24 cellular contexts compared by ENCODE assay signal in the genomic region with DNA sequence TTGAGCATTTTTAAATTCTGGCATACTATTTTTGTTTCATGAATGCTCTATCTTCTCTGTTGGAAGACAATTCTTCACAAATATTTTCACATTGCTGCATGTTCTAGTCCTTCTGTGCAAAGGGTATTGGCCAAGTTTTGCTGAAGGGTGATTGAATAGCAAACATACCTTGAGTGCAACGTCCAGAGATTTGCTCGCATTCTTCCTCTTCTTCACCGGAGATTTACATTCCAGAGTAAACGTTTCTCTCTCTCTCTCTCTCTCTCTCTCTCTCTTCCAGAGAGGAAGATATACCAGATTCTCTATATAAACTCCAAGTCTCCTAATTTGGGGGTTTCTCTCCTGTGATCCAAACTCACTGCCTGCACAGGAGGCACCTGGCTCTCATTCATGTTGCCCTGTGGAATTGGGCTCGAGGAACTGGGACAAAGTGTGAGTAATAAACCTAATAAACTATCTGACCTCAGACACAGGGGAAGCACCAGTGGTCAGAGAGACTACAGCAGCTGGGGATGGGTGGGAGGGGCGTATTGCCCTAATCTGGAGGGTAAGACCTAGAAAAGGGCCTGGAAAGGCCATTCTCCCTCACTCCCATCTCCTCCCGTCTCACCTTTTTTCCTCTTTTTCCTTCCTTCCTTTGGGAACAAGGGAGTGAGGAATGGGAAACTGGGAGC. TPM values are rescaled to one million over a fixed set of nuclear protein-coding genes. Genes with fewer than 3 reads are reported as not detected.
DNase-seq lines count a peak whose midpoint lies in the region; ATAC-seq, FAIRE-seq and TF ChIP-seq lines count a peak whose summit lies in the region.
"Had no signal": no experiment of that assay in that cellular context is flagged by ENCODE, and none has a peak within 500 bp of the region (broad histone marks: within the 10 kb centered on the region; RNA-seq: fewer than 3 reads in every experiment).

No MANE protein-coding gene starts in this region.

- ATAC-seq in GM12878 = no peak
- no peak for ATAC-seq in Right ventricle myocardium superior (ENCODE audit: poor library complexity)
- ATAC-seq in SK-N-SH treated with all-trans-retinoic acid at 6 μM for 48 hours = no peak
- ATAC-seq: GM23338, HCT116 had no signal

- peak; percentile 13 for DNase-seq in activated CD4-positive, alpha-beta T cell treated with anti-CD3 and anti-CD28 coated beads, Interleukin-2, amount 10 ng/mL, durations not matched to agents 24 days and 14 days
- no peak for DNase-seq in activated CD4-positive, alpha-beta T cell treated with anti-CD3 and anti-CD28 coated beads, Interleukin-2, amount 50 U/mL, for 1 hour
- DNase-seq in GM12878 (ENCODE audit: low read depth, low spot score) = no peak
- peak; percentile 44 for DNase-seq in kidney glomerular epithelial cell (lab: John Stamatoyannopoulos, UW)
- DNase-seq in Right ventricle myocardium superior = no peak
- no peak for DNase-seq in NCI-H1694 treated with DMSO at 0.1 percent for 48 hours (lab: John Stamatoyannopoulos, UW)
- DNase-seq in NCI-H187 (lab: John Stamatoyannopoulos, UW) = no peak
- DNase-seq: BE2C; Calu3; CD4-positive, alpha-beta T cell; DMS53; KG1; NCI-H1092; NCI-H2107; NCI-H226; NCI-H526 treated with DMSO at 0.1 percent for 48 hours; SHP77 treated with DMSO at 0.1 percent for 48 hours had no signal

- no TSS peak for BruUV-seq in GM12878 (replicated peaks; lab: Mats Ljungman, UMichigan)

- H3K9me3 ChIP-seq in GM12878 (replicated peaks; ENCODE audit: control insufficient read depth, insufficient read depth, low read length) = no peaks in the 10 kb centered on the region
- H3K9me3 ChIP-seq: BE2C had no signal

- no peaks in the 10 kb centered on the region for H3K36me3 Mint-ChIP-seq in activated CD4-positive, alpha-beta T cell treated with anti-CD3 and anti-CD28 coated beads, Interleukin-2, amount 10 ng/mL, durations not matched to agents 24 days and 14 days (ENCODE audit: low read depth)

- H3K27me3 Mint-ChIP-seq in activated CD4-positive, alpha-beta T cell treated with anti-CD3 and anti-CD28 coated beads, Interleukin-2, amount 10 ng/mL, durations not matched to agents 24 days and 14 days = peaks cover 17% of the 10 kb centered on the region

- TF ChIP-seq CTCF in GM12878 (IDR thresholded peaks at IDR 0.05 in 2 of 3, conservative IDR thresholded peaks at IDR 0.05 in 1 of 3; ENCODE audit: control insufficient read depth in 2 of 3, extremely low read depth in 1 of 3, insufficient read depth in 1 of 3, low read depth in 3 of 3, low read length in 3 of 3) = no peak

- H3K9me3 Mint-ChIP-seq in activated CD4-positive, alpha-beta T cell treated with anti-CD3 and anti-CD28 coated beads, Interleukin-2, amount 10 ng/mL, durations not matched to agents 24 days and 14 days = no peaks in the 10 kb centered on the region
- H3K9me3 Mint-ChIP-seq: CD4-positive, alpha-beta T cell; GM23338 had no signal

- RAD21 ChIA-PET in GM12878 (lab: Charles Lee; ENCODE audit: unreplicated experiment) = no interaction called here

- no peak for FAIRE-seq in GM12878 (lab: Jason Lieb, UNC)
- FAIRE-seq: GM18507, RCC 7860 had no signal

- H3K4me2 ChIP-seq in GM12878 (ENCODE audit: control insufficient read depth, insufficient read depth) = no peak overlapping the region
- H3K4me2 ChIP-seq: GM23338 had no signal

- intact Hi-C loops in activated CD4-positive, alpha-beta T cell treated with anti-CD3 and anti-CD28 coated beads, Interleukin-2, amount 10 ng/mL, durations not matched to agents 24 days and 14 days (cut with micrococcal nuclease) = no loop called here
- intact Hi-C loops in GM12878 (cut with micrococcal nuclease; ENCODE audit: unreplicated experiment) (no loop called here), Right ventricle myocardium superior (cut with DNase I) (no loop called here)

- in situ Hi-C loops in GM12878 (cut with MboI) = no loop called here

- no peaks in the 10 kb centered on the region for H4K20me1 ChIP-seq in GM12878 (ENCODE audit: control insufficient read depth, insufficient read depth)

- no peak for TF ChIP-seq RAD21 in GM12878 (IDR thresholded peaks at IDR 0.05; ENCODE audit: insufficient read depth, low read depth, low read length)

- no peak overlapping the region for H3K9ac ChIP-seq in GM12878 (ENCODE audit: control insufficient read depth, insufficient read depth, low read length)

- no peaks in the 10 kb centered on the region for H3K36me3 ChIP-seq in GM12878 (ENCODE audit: control insufficient read depth in 2 of 2, insufficient read depth in 2 of 2, low read length in 1 of 2)
- H3K36me3 ChIP-seq: BE2C had no signal

- H3K4me3 Mint-ChIP-seq in activated CD4-positive, alpha-beta T cell treated with anti-CD3 and anti-CD28 coated beads, Interleukin-2, amount 10 ng/mL, durations not matched to agents 24 days and 14 days = no peak overlapping the region
- H3K4me3 Mint-ChIP-seq: CD4-positive, alpha-beta T cell; GM23338 had no signal

- H3K4me1 Mint-ChIP-seq in activated CD4-positive, alpha-beta T cell treated with anti-CD3 and anti-CD28 coated beads, Interleukin-2, amount 10 ng/mL, durations not matched to agents 24 days and 14 days = peaks cover 2% of the 10 kb centered on the region

- no peaks in the 10 kb centered on the region; a peak in 1 of 4 replicates for H3K27me3 ChIP-seq in GM12878 (replicated peaks in 1 of 2; ENCODE audit: control insufficient read depth in 2 of 2, insufficient read depth in 2 of 2, low read length in 1 of 2)

- H3K4me3 ChIP-seq in GM12878 = no peak overlapping the region
- H3K4me3 ChIP-seq: GM23338 had no signal

- H3K79me2 ChIP-seq in GM12878 (ENCODE audit: control insufficient read depth, insufficient read depth, low read length) = no peaks in the 10 kb centered on the region

- H3K4me1 ChIP-seq in GM12878 (ENCODE audit: control insufficient read depth, insufficient read depth, low read length) = no peaks in the 10 kb centered on the region
- H3K4me1 ChIP-seq: BE2C had no signal

- no peak overlapping the region for H3K27ac Mint-ChIP-seq in activated CD4-positive, alpha-beta T cell treated with anti-CD3 and anti-CD28 coated beads, Interleukin-2, amount 10 ng/mL, durations not matched to agents 24 days and 14 days
- H3K27ac Mint-ChIP-seq: CD4-positive, alpha-beta T cell; GM23338 had no signal

- SMC1A ChIA-PET in GM12878 (lab: Charles Lee; ENCODE audit: uncharacterized antibody, unreplicated experiment) = no interaction called here

- no peak for TF ChIP-seq EP300 in GM12878 (IDR thresholded peaks at IDR 0.05; ENCODE audit: borderline replicate concordance in 1 of 2, control insufficient read depth in 1 of 2, low read depth in 2 of 2, low read length in 2 of 2)

- CTCF ChIA-PET in GM12878 (lab: Yijun Ruan, JAX) = no interaction called here

- TF ChIP-seq POLR2A in GM12878 (IDR thresholded peaks at IDR 0.05; ENCODE audit: low read depth, low read length) = no peak

- POLR2A ChIA-PET in GM12878 (lab: Charles Lee) = no interaction called here

- no peak overlapping the region for H2AFZ ChIP-seq in GM12878 (ENCODE audit: control insufficient read depth, low read depth, low read length)
- H2AFZ ChIP-seq: GM23338 had no signal

- H3K27ac ChIP-seq in GM12878 (ENCODE audit: control insufficient read depth, insufficient read depth) = no peak overlapping the region
- H3K27ac ChIP-seq: 22Rv1 had no signal

- 40% methylated on average over 7 of the region's 7 CpGs for WGBS in GM12878 (ENCODE audit: insufficient coverage, insufficient replicate concordance, low lambda C conversion rate, missing lambda C conversion rate)

RNA-seq across cellular contexts. Expression of a gene that starts 1.1 kb away (rescaled TPM):
- total RNA-seq in activated CD4-positive, alpha-beta T cell treated with anti-CD3 and anti-CD28 coated beads, Interleukin-2, amount 10 ng/mL, durations not matched to agents 24 days and 14 days = not detected in 2 replicates
- total RNA-seq in GM12878 (2013; cell fraction: nucleolus; rRNA removed) = not detected in 2 replicates
- total RNA-seq in GM12878 (2014; rRNA removed) (not detected in 2 replicates), GM12878 (2014; rRNA removed; fragmentation: Illumina TruSeq; extraction: Trizol) (not detected in 2 replicates), GM12878 (2021) (not detected in 2 replicates), Right ventricle myocardium superior (not detected)
- not detected for polyA plus RNA-seq in GM12878 (2011; ENCODE audit: low read depth)
- polyA plus RNA-seq in GM12878 (2011; rRNA removed) (not detected in 2 replicates), GM12878 (2014; fragmentation: Illumina TruSeq; extraction: Trizol) (not detected in 2 replicates), GM12878 (2014; fragmentation: Nextera tagmentation; extraction: Ambion mirVana) (not detected), GM12878 (2014; rRNA removed) (not detected in 2 replicates), GM12878 (2016; fragmentation: Nextera tagmentation; extraction: Ambion mirVana) (under 1 TPM in 1 of 2 experiments, not detected in 1; 0.21 TPM)
- not detected in 2 replicates for polyA plus RNA-seq in GM12878 (2011; cell fraction: cytosol; rRNA removed)
- polyA plus RNA-seq in GM12878 (2011; cell fraction: nucleus; rRNA removed) = not detected in 2 replicates
- polyA plus RNA-seq in GM12878 (2012) = not detected in 2 replicates
- polyA minus RNA-seq in GM12878 (2011; rRNA and poly(A)+ RNA removed) = not detected in 2 replicates
- polyA minus RNA-seq in GM12878 (2011; cell fraction: cytosol; rRNA and poly(A)+ RNA removed) = not detected in 2 replicates
- not detected in 2 replicates for polyA minus RNA-seq in GM12878 (2011; cell fraction: nucleus; rRNA and poly(A)+ RNA removed)
- total RNA-seq: Calu3; CD4-positive, alpha-beta T cell; GM23338; MCF 10A had no signal
- polyA plus RNA-seq: GM23338 had no signal

RNA-seq across cellular contexts. Expression of a gene that starts 7.6 kb away (rescaled TPM):
- total RNA-seq in activated CD4-positive, alpha-beta T cell treated with anti-CD3 and anti-CD28 coated beads, Interleukin-2, amount 10 ng/mL, durations not matched to agents 24 days and 14 days = not detected in 2 replicates
- total RNA-seq in GM12878 (2013; cell fraction: nucleolus; rRNA removed) = not detected in 2 replicates
- total RNA-seq in GM12878 (2014; rRNA removed) (not detected in 2 replicates), GM12878 (2014; rRNA removed; fragmentation: Illumina TruSeq; extraction: Trizol) (not detected in 2 replicates), GM12878 (2021) (not detected in 2 replicates), Right ventricle myocardium superior (0.35 TPM)
- polyA plus RNA-seq in GM12878 (2011; ENCODE audit: low read depth) = not detected
- polyA plus RNA-seq in GM12878 (2011; rRNA removed) (not detected in 2 replicates), GM12878 (2014; fragmentation: Illumina TruSeq; extraction: Trizol) (not detected in 2 replicates), GM12878 (2014; fragmentation: Nextera tagmentation; extraction: Ambion mirVana) (not detected), GM12878 (2014; rRNA removed) (not detected in 2 replicates), GM12878 (2016; fragmentation: Nextera tagmentation; extraction: Ambion mirVana) (not detected)
- polyA plus RNA-seq in GM12878 (2011; cell fraction: cytosol; rRNA removed) = not detected in 2 replicates
- not detected in 2 replicates for polyA plus RNA-seq in GM12878 (2011; cell fraction: nucleus; rRNA removed)
- polyA plus RNA-seq in GM12878 (2012) = not detected in 2 replicates
- polyA minus RNA-seq in GM12878 (2011; rRNA and poly(A)+ RNA removed) = not detected in 2 replicates
- not detected in 2 replicates for polyA minus RNA-seq in GM12878 (2011; cell fraction: cytosol; rRNA and poly(A)+ RNA removed)
- polyA minus RNA-seq in GM12878 (2011; cell fraction: nucleus; rRNA and poly(A)+ RNA removed) = not detected in 2 replicates
- total RNA-seq: Calu3; CD4-positive, alpha-beta T cell; GM23338 had no signal
- polyA plus RNA-seq: GM23338 had no signal

RNA-seq across cellular contexts. Expression of a gene that starts 45.7 kb away (rescaled TPM):
- total RNA-seq in activated CD4-positive, alpha-beta T cell treated with anti-CD3 and anti-CD28 coated beads, Interleukin-2, amount 10 ng/mL, durations not matched to agents 24 days and 14 days = 3.5 TPM in 2 replicates
- 21.1 and 21.6 TPM in 2 replicates for total RNA-seq in GM12878 (2013; cell fraction: nucleolus; rRNA removed)
- total RNA-seq in GM12878 (2014; rRNA removed) (9.1 and 11.0 TPM in 2 replicates), GM12878 (2014; rRNA removed; fragmentation: Illumina TruSeq; extraction: Trizol) (6.1 and 6.6 TPM in 2 replicates), GM12878 (2021) (6.8 and 8.2 TPM in 2 replicates), Right ventricle myocardium superior (not detected)
- 3.5 TPM for polyA plus RNA-seq in GM12878 (2011; ENCODE audit: low read depth)
- polyA plus RNA-seq in GM12878 (2011; rRNA removed) (1.2 and 1.7 TPM in 2 replicates), GM12878 (2014; fragmentation: Illumina TruSeq; extraction: Trizol) (5.9 and 9.0 TPM in 2 replicates), GM12878 (2014; fragmentation: Nextera tagmentation; extraction: Ambion mirVana) (under 1 TPM; 0.49 to 0.79 TPM), GM12878 (2014; rRNA removed) (7.0 and 7.2 TPM in 2 replicates), GM12878 (2016; fragmentation: Nextera tagmentation; extraction: Ambion mirVana) (1 to 10 TPM; 7.4 to 7.7 TPM)
- 1.9 and 2.3 TPM in 2 replicates for polyA plus RNA-seq in GM12878 (2011; cell fraction: cytosol; rRNA removed)
- polyA plus RNA-seq in GM12878 (2011; cell fraction: nucleus; rRNA removed) = 1.3 and 1.4 TPM in 2 replicates
- polyA plus RNA-seq in GM12878 (2012) = 5.2 and 14.1 TPM in 2 replicates
- polyA minus RNA-seq in GM12878 (2011; rRNA and poly(A)+ RNA removed) = 1.8 and 2.3 TPM in 2 replicates
- polyA minus RNA-seq in GM12878 (2011; cell fraction: cytosol; rRNA and poly(A)+ RNA removed) = 0.31 and 0.40 TPM in 2 replicates
- polyA minus RNA-seq in GM12878 (2011; cell fraction: nucleus; rRNA and poly(A)+ RNA removed) = 0.24 and 0.57 TPM in 2 replicates
- total RNA-seq: Calu3, MCF 10A had no signal
- polyA plus RNA-seq: GM23338 had no signal

Comparison
In these comparisons a context has a peak if more than half of its experiments do, and no peak if none do; other contexts are left out.
1. DNase-seq: peak in activated CD4-positive, alpha-beta T cell treated with anti-CD3 and anti-CD28 coated beads, Interleukin-2, amount 10 ng/mL, durations not matched to agents 24 days and 14 days (single experiment) and kidney glomerular epithelial cell (single experiment); none in activated CD4-positive, alpha-beta T cell treated with anti-CD3 and anti-CD28 coated beads, Interleukin-2, amount 50 U/mL, for 1 hour (single experiment), GM12878 (single experiment), Right ventricle myocardium superior (single experiment), NCI-H1694 treated with DMSO at 0.1 percent for 48 hours (single experiment) and NCI-H187 (0 of 2).